ENCODE assay signal across 22 cellular contexts in the genomic region with DNA sequence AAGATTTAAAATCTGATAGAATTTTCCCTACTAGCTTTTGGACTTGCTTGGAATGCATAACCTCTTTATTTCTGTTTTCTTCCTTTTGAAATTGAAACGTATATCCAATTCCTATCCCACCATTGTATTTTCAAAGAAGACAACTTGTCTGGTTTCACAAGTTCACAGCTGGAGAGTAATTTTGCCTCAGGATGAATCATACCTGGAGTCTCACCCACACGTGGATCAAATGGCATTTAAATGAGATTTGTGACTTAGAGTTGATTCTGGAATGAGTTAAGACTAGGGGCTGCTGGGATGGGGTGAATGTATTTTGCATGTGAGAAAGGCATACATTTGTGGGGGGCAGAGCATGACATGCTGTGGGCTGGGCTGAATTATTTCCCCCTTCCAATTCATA.
DNase-seq lines count a peak whose midpoint lies in the region; TF ChIP-seq lines count a peak whose summit lies in the region.
"Had no signal": no experiment of that assay in that cellular context is flagged by ENCODE, and none has a peak within 500 bp of the region (broad histone marks: within the 10 kb centered on the region; RNA-seq: fewer than 3 reads in every experiment).

No MANE protein-coding gene starts in this region.

- DNase-seq in ELR (ENCODE audit: low read depth) (peak; percentile 31), LHCN-M2 (ENCODE audit: low read depth) (peak; percentile 64), astrocyte of the spinal cord (ENCODE audit: low read depth, low spot score) (peak; percentile 68), kidney epithelial cell (ENCODE audit: low read depth) (peak; percentile 16), DMS79 treated with DMSO at 0.1 percent for 48 hours (lab: John Stamatoyannopoulos, UW) (no peak), AG08395 (ENCODE audit: low spot score) (no peak)
- DNase-seq in stimulated activated CD4-positive, alpha-beta T cell treated with anti-CD3 and anti-CD28 coated beads, Interleukin-1b, Interleukin-23, amount 100 ng/mL, for 48 hours = no peak
- DNase-seq in stimulated activated CD4-positive, alpha-beta T cell treated with anti-CD3 and anti-CD28 coated beads, Interleukin-15, amount 100 ng/mL, for 24 hours = no peak
- DNase-seq: activated CD4-positive, alpha-beta T cell treated with anti-CD3 and anti-CD28 coated beads for 36 hours; activated T-cell treated with anti-CD3 and anti-CD28 coated beads for 4 hours; CD4-positive, alpha-beta memory T cell; effector CD4-positive, alpha-beta T cell; erythroblast; H7; heart left ventricle; NCI-H1417 treated with DMSO at 0.1 percent for 48 hours; NCI-H2081 treated with DMSO at 0.1 percent for 48 hours; stimulated activated naive CD8-positive, alpha-beta T cell treated with anti-CD3 and anti-CD28 coated beads, Interleukin-15, amount 100 ng/mL, for 72 hours; T-helper 2 cell had no signal

- no peaks in the 10 kb centered on the region for H3K27me3 ChIP-seq in kidney epithelial cell (ENCODE audit: control insufficient read depth, insufficient read depth, low read length)
- H3K27me3 ChIP-seq: heart left ventricle, tibial nerve had no signal

- no peaks in the 10 kb centered on the region for H3K36me3 ChIP-seq in kidney epithelial cell (ENCODE audit: control insufficient read depth, insufficient read depth, low read length)
- H3K36me3 ChIP-seq: heart left ventricle, tibial nerve had no signal

- TF ChIP-seq CTCF in astrocyte of the spinal cord (IDR thresholded peaks at IDR 0.05; ENCODE audit: low read depth, low read length) = no peak
- TF ChIP-seq CTCF in kidney epithelial cell (IDR thresholded peaks at IDR 0.05; ENCODE audit: insufficient read depth, low read length, poor library complexity, severe bottlenecking) = no peak

- H3K4me3 ChIP-seq in astrocyte of the spinal cord (ENCODE audit: low read depth, low read length) (no peak overlapping the region), kidney epithelial cell (ENCODE audit: low read depth, low read length) (no peak overlapping the region)
- H3K4me3 ChIP-seq: A549, heart left ventricle, K562, tibial nerve had no signal

- in situ Hi-C loops in astrocyte of the spinal cord (cut with HindIII; ENCODE audit: low sequenced_read_pairs) = no loop called here

Comparison
In these comparisons a context has a peak if more than half of its experiments do, and no peak if none do; other contexts are left out.
1. DNase-seq: peak in ELR (single experiment), LHCN-M2 (single experiment), astrocyte of the spinal cord (single experiment) and kidney epithelial cell (single experiment); none in stimulated activated CD4-positive, alpha-beta T cell treated with anti-CD3 and anti-CD28 coated beads, Interleukin-1b, Interleukin-23, amount 100 ng/mL, for 48 hours (single experiment), DMS79 treated with DMSO at 0.1 percent for 48 hours (single experiment), stimulated activated CD4-positive, alpha-beta T cell treated with anti-CD3 and anti-CD28 coated beads, Interleukin-15, amount 100 ng/mL, for 24 hours (single experiment) and AG08395 (single experiment).